ENCODE assay signal across 1 cellular context in the genomic region with DNA sequence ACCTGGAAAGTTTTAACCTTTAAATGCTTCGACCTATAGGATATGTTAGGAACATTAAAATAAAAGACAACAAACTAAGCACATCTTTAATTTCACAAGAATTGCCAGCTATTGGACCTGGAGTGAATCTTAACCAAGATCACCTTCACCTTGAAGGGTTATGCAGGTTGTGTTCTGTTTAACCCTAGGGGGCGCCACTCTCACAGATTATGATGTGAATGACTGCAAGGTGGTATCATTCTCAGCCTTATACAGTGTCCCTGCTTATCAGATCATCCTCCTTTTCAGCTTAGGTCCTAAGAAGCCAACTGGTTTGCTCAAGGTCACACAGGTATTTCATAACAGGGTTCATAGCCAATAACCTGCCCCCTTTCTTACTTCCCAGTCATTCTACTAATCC.
A peak's percentile ranks its signal among the peaks of the same experiment; 100 is the strongest.
TF ChIP-seq lines count a peak whose summit lies in the region.

No MANE protein-coding gene starts in this region.

TF ChIP-seq in GM12878, 131 proteins besides CTCF, POLR2A, EP300 and RAD21:
- no peak for TF ChIP-seq SRF (IDR thresholded peaks at IDR 0.05; ENCODE audit: low read depth in 2 of 2, low read length in 2 of 2)
- peak; percentile 9; the same call in 1 of the 2 replicates for TF ChIP-seq SMC3 (IDR thresholded peaks at IDR 0.05; ENCODE audit: borderline replicate concordance, low read length)
